In genomic region chr6:135150481-135150880, GRCh38 we compare ENCODE assay signal across 1 cellular context. TPM values are rescaled to one million over a fixed set of nuclear protein-coding genes. Genes with fewer than 3 reads are reported as not detected.
"Had no signal": no experiment of that assay in that cellular context is flagged by ENCODE, and none has a peak within 500 bp of the region (broad histone marks: within the 10 kb centered on the region; RNA-seq: fewer than 3 reads in every experiment).

No MANE protein-coding gene starts in this region.

RNA-seq across cellular contexts. Expression of gene MYB, which starts 30.6 kb away (rescaled TPM):
- total RNA-seq: lung microvascular endothelial cell had no signal
